ENCODE assay signal across 8 cellular contexts in the genomic region with DNA sequence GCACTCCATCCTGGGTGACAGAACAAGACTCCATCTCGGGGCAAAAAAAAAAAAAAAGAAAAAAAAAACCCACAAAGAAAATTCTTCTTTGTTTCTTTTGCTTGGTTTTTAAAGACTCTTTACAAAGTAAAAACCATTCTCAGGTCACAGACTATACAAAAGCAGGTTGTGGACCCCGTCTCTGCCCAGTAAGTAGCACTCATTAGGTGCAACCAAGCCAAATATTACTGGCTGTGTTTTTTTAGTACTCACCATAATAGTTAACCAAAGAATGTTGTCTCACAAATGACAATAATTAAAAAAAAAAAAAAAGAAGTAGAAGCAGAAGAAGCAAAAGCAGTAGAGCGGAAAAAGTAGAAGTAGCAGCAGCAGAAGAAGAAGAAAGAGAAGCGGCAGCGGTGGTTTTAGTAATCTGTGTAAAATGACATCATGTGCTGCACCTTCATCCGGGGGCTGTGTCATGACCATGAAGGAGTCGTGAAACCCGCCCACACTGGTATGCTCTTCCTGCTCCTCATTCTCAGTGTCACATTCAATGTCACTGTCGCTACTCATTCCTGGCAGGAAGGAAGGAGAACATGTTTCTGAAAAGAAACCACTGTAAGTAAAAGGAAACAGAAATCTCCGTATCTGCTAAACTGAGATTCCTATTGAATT.
A peak's percentile ranks its signal among the peaks of the same experiment; 100 is the strongest.
DNase-seq lines count a peak whose midpoint lies in the region; ATAC-seq and TF ChIP-seq lines count a peak whose summit lies in the region.

No MANE protein-coding gene starts in this region.

- H3K27ac ChIP-seq in right atrium auricular region, result no peak overlapping the region
- no peak overlapping the region for H3K27ac ChIP-seq in RWPE1

- POLR2A ChIA-PET in RWPE1 (lab: Yijun Ruan, JAX; ENCODE audit: low non-redundant PET), result no interaction called here

- no peaks in the 10 kb centered on the region for H3K9me3 ChIP-seq in right atrium auricular region

- DNase-seq in GM13977 (ENCODE audit: low spot score) (peak; percentile 78), RKO (ENCODE audit: low spot score) (peak; percentile 17), right atrium auricular region (ENCODE audit: low spot score) (peak; percentile 64), RWPE1 (ENCODE audit: low spot score) (no peak)
- DNase-seq in activated effector memory CD4-positive, alpha-beta T cell treated with Interleukin-2 at 50 U/mL for 16 hours, result peak; percentile 39
- peak; percentile 63 to 72 for DNase-seq in stimulated activated CD4-positive, alpha-beta T cell treated with anti-CD3 and anti-CD28 coated beads, Interleukin-15, amount 100 ng/mL, for 48 hours (ENCODE audit: low read depth in 2 of 2)
- DNase-seq in NK-92 treated with Interleukin-12 subunit alpha and Interleukin-12 subunit beta, amount 100 ng/mL, for 24 hours (lab: John Stamatoyannopoulos, UW), result no peak

- H3K4me3 ChIP-seq in right atrium auricular region, result no peak overlapping the region

- ATAC-seq in HG02642 (IDR thresholded peaks at IDR 0.05; ENCODE audit: poor library complexity, unreplicated experiment), result peak; percentile 96

- in situ Hi-C loops in GM13977 (cut with MboI; ENCODE audit: low pct_unique_long_range_greater_than_20kb, low sequenced_read_pairs, unreplicated experiment), result loop anchor here (5.0 to 25.0 kb wide), 3 partner anchors 289 to 476 kb away; no protein-coding TSS in a partner anchor

- CTCF ChIA-PET in RWPE1 (lab: Yijun Ruan, JAX), result no interaction called here

- H3K27me3 ChIP-seq in right atrium auricular region, result no peaks in the 10 kb centered on the region

- TF ChIP-seq CTCF in GM13977 (IDR thresholded peaks at IDR 0.05; ENCODE audit: extremely low read depth, insufficient read depth, missing control alignments) (no peak), right atrium auricular region (IDR thresholded peaks at IDR 0.05) (no peak), RWPE1 (conservative IDR thresholded peaks at IDR 0.05; ENCODE audit: low read depth) (no peak)

- H3K4me1 ChIP-seq in right atrium auricular region, result peaks cover 0 to 3% of the 10 kb centered on the region in 2 donors

- peaks cover 8% of the 10 kb centered on the region for H3K36me3 ChIP-seq in right atrium auricular region

Comparison
In these comparisons a context has a peak if more than half of its experiments do, and no peak if none do; other contexts are left out.
1. DNase-seq: peak in GM13977 (single experiment), RKO (single experiment), activated effector memory CD4-positive, alpha-beta T cell treated with Interleukin-2 at 50 U/mL for 16 hours (single experiment), right atrium auricular region (single experiment) and stimulated activated CD4-positive, alpha-beta T cell treated with anti-CD3 and anti-CD28 coated beads, Interleukin-15, amount 100 ng/mL, for 48 hours (2 of 2); none in RWPE1 (single experiment) and NK-92 treated with Interleukin-12 subunit alpha and Interleukin-12 subunit beta, amount 100 ng/mL, for 24 hours (single experiment).